In the genomic region with DNA sequence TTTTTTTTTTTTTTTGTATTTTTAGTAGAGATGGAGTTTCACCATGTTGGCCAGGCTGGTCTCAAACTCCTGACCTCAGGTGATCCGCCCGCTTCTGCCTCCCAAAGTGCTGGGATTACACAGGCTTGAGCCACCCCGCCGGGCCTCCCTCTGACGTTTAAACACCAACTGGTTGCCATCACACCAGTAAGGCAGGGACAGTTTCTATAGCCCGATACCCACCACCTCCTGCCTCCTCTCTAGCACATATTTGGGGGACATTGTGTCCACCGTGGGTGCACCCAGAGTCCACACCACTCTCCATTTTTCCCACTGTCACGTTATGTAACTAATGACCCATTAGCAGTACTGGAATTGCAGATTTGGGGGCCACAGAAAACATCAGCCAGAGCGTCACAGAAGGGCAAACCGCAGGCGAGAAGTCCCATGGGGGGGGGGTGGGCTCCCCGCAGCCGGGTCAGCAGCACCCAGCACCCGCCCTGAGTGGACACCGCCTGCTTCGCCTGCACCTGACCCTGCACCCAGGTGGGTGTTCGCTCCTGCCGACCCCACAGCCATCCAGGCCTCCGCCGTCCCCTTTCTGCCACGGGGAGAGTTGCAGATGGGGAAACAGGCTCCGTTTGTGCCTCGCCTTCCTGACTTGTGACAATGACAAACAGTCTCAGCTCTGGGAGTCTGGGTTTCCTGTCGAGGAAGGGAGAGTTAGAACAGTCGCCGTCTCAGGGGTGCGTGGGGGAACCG, we compare ENCODE assay signal across 1 cellular context.
TF ChIP-seq lines count a peak whose summit lies in the region.

No MANE protein-coding gene starts in this region.

TF ChIP-seq in HCT116, 20 proteins besides CTCF, POLR2A, EP300 and RAD21:
- TF ChIP-seq ELF1 (IDR thresholded peaks at IDR 0.05; ENCODE audit: borderline replicate concordance, low read depth), result no peak
- no peak for TF ChIP-seq EGR1 (IDR thresholded peaks at IDR 0.05; ENCODE audit: low read depth)
